Comparison of ENCODE assay signal across 21 cellular contexts in the genomic region with DNA sequence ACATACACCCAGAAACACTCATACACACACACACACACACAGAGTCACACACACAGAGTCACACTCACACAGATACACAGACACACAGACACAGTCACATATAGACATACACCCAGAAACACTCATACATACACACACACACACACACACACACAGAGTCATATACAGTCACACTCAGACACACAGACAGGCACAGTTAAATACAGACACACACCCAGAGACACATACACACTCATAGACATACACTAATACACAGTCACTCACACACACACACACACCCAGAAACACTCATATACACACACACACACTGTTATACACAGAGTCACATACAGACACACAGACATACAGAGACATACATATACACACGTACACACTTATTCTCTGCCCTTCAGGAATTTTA.
"Had no signal": no experiment of that assay in that cellular context is flagged by ENCODE, and none has a peak within 500 bp of the region (broad histone marks: within the 10 kb centered on the region; RNA-seq: fewer than 3 reads in every experiment).

No MANE protein-coding gene starts in this region.

- H3K4me1 ChIP-seq: SJSA1 had no signal

- H3K9me3 ChIP-seq: SJSA1 had no signal

- H3K36me3 Mint-ChIP-seq: IgD-negative memory B cell had no signal

- H3K4me3 Mint-ChIP-seq: IgD-negative memory B cell had no signal

- H3K27me3 ChIP-seq: SJSA1 had no signal

- DNase-seq: KBM-7, MV-4-11, NCI-H1048, NCI-H1105, NCI-H1694 treated with DMSO at 0.1 percent for 48 hours, NCI-H2029, NCI-H2081 treated with DMSO at 0.1 percent for 48 hours, NCI-H2171, NCI-H226, NCI-H446, NCI-H510A, NCI-H524 treated with DMSO at 0.1 percent for 48 hours, NCI-H774, Right ventricle myocardium superior, RPMI8226, SIG-M5 had no signal

- H3K36me3 ChIP-seq: SJSA1 had no signal

- H3K9me3 Mint-ChIP-seq: IgD-negative memory B cell had no signal

- FAIRE-seq: RCC 7860 had no signal

- H3K4me3 ChIP-seq: SJSA1, SK-N-MC had no signal

- H3K27ac Mint-ChIP-seq: IgD-negative memory B cell had no signal

- H3K27ac ChIP-seq: HL-60, SJSA1, SK-N-MC had no signal
